Comparison of ENCODE assay signal across 7 cellular contexts in genomic region chr17:48593126-48593829, GRCh38. TPM values are rescaled to one million over a fixed set of nuclear protein-coding genes. Genes with fewer than 3 reads are reported as not detected.
DNase-seq lines count a peak whose midpoint lies in the region; ATAC-seq and TF ChIP-seq lines count a peak whose summit lies in the region.

Gene HOXB5, minus strand, starts transcription at chr17:48593779. Its CDS starts 97 bp downstream, at chr17:48593682.

- H3K4me3 ChIP-seq in HAP-1 (peak within 1 kb of the TSS; percentile 24), Peyer's patch (peak within 1 kb of the TSS; percentile 20 to 50 (median 38)), fibroblast of lung (replicated peaks in 1 of 4; ENCODE audit: control extremely low read depth in 1 of 4, insufficient read depth in 1 of 4, low read depth in 3 of 4, low read length in 4 of 4) (peak within 1 kb of the TSS; percentile 83 to 98 (median 92)), skeletal muscle satellite cell (ENCODE audit: low read length) (peak within 1 kb of the TSS; percentile 70)

- peaks cover 11% of the 10 kb centered on the region for H3K4me1 ChIP-seq in HAP-1
- H3K4me1 ChIP-seq in Peyer's patch: peaks cover 0 to 45% (median 14%) of the 10 kb centered on the region in 4 donors
- peaks cover 2% of the 10 kb centered on the region for H3K4me1 ChIP-seq in fibroblast of lung (ENCODE audit: control insufficient read depth, extremely low read depth, insufficient read depth, low read length)
- H3K4me1 ChIP-seq in skeletal muscle satellite cell (ENCODE audit: control insufficient read depth, insufficient read depth, low read length): peaks cover 15% of the 10 kb centered on the region

- no peak for ATAC-seq in GM21529 (IDR thresholded peaks at IDR 0.05; ENCODE audit: unreplicated experiment)
- ATAC-seq in GM18873 (IDR thresholded peaks at IDR 0.05; ENCODE audit: low FRiP score, unreplicated experiment): no peak

- H4K20me1 ChIP-seq in fibroblast of lung (ENCODE audit: control insufficient read depth, extremely low read depth, insufficient read depth, low read length): no peaks in the 10 kb centered on the region

- in situ Hi-C loops in HAP-1 (cut with MboI; ENCODE audit: low sequenced_read_pairs): loop anchor here (5.0 kb wide), 1 partner anchor 256 kb away; no protein-coding TSS in a partner anchor

- no peak for TF ChIP-seq POLR2A in Peyer's patch (IDR thresholded peaks at IDR 0.05)

- TF ChIP-seq CTCF in Peyer's patch (IDR thresholded peaks at IDR 0.05): no peak
- no peak for TF ChIP-seq CTCF in fibroblast of lung (conservative IDR thresholded peaks at IDR 0.05 in 1 of 2, IDR thresholded peaks at IDR 0.05 in 1 of 2; ENCODE audit: low read depth in 1 of 2, low read length in 2 of 2)

- H3K9me3 ChIP-seq in HAP-1 (no peaks in the 10 kb centered on the region), Peyer's patch (no peaks in the 10 kb centered on the region), fibroblast of lung (ENCODE audit: control insufficient read depth, insufficient read depth, low read depth, low read length) (no peaks in the 10 kb centered on the region), skeletal muscle satellite cell (replicated peaks; ENCODE audit: low read length) (no peaks in the 10 kb centered on the region)

- DNase-seq in HAP-1 (ENCODE audit: low spot score in 2 of 2): peak in 1 of 2 experiments; percentile 50
- DNase-seq in Peyer's patch: peak in 2 of 3 donors; percentile 55 to 57
- peak in 1 of 2 donors; percentile 54 for DNase-seq in fibroblast of lung (ENCODE audit: low read depth in 2 of 2)
- no peak for DNase-seq in NCI-H2171 treated with DMSO at 0.1 percent for 48 hours (lab: John Stamatoyannopoulos, UW)

- H3K4me2 ChIP-seq in fibroblast of lung (ENCODE audit: extremely low read depth, insufficient read depth, low read length) (peak within 1 kb of the TSS; percentile 95), skeletal muscle satellite cell (ENCODE audit: low read length) (peak within 1 kb of the TSS; percentile 97)

- H3K36me3 ChIP-seq in HAP-1 (replicated peaks): no peaks in the 10 kb centered on the region
- peaks cover 0 to 28% (median 0%) of the 10 kb centered on the region in 3 donors for H3K36me3 ChIP-seq in Peyer's patch
- peaks cover 4% of the 10 kb centered on the region for H3K36me3 ChIP-seq in fibroblast of lung (ENCODE audit: control insufficient read depth, insufficient read depth, low read length)
- peaks cover 7% of the 10 kb centered on the region for H3K36me3 ChIP-seq in skeletal muscle satellite cell (ENCODE audit: insufficient read depth, low read length)

- H3K79me2 ChIP-seq in fibroblast of lung (ENCODE audit: control insufficient read depth, insufficient read depth, low read length): peaks cover 97% of the 10 kb centered on the region

- no peak within 1 kb of the TSS for H2AFZ ChIP-seq in fibroblast of lung (ENCODE audit: low read length)

- H3K27ac ChIP-seq in Peyer's patch: peak within 1 kb of the TSS; percentile 34 to 92 (median 65)
- H3K27ac ChIP-seq in fibroblast of lung (ENCODE audit: insufficient read depth, low read length): peak within 1 kb of the TSS; percentile 98

- H3K27me3 ChIP-seq in HAP-1 (ENCODE audit: low read depth) (peaks cover 20% of the 10 kb centered on the region), Peyer's patch (no peaks in the 10 kb centered on the region), fibroblast of lung (ENCODE audit: control insufficient read depth, insufficient read depth, low read length) (no peaks in the 10 kb centered on the region), skeletal muscle satellite cell (ENCODE audit: control insufficient read depth, insufficient read depth, low read length) (no peaks in the 10 kb centered on the region)

- H3K9ac ChIP-seq in fibroblast of lung (ENCODE audit: insufficient read depth, low read length): peak within 1 kb of the TSS; percentile 94
- peak within 1 kb of the TSS; percentile 69 for H3K9ac ChIP-seq in skeletal muscle satellite cell (ENCODE audit: low read depth, low read length)

RNA-seq across cellular contexts. Expression of gene HOXB5, which starts in this region (rescaled TPM):
- total RNA-seq in Peyer's patch: 10 to 100 TPM in 3 of 4 donors, 1 to 10 TPM in 1; 7.7 to 22.5 (median 15.0) TPM
- total RNA-seq in fibroblast of lung: 1.0 and 2.1 TPM in 2 replicates
- 9.4 and 17.2 TPM in 2 replicates for polyA plus RNA-seq in fibroblast of lung
- polyA plus RNA-seq in fibroblast of lung (2012): 24.6 and 41.8 TPM in 2 replicates
- polyA minus RNA-seq in fibroblast of lung (ENCODE audit: low replicate concordance): 3.8 and 5.5 TPM in 2 replicates
- total RNA-seq in skeletal muscle satellite cell (2012; rRNA removed): under 0.01 TPM in 2 replicates

Comparison
In these comparisons a context has a peak if more than half of its experiments do, and no peak if none do; other contexts are left out.
1. H3K4me3 ChIP-seq: peak in every context shown above with its lines; median percentile 92 in fibroblast of lung; 70 in skeletal muscle satellite cell; 38 in Peyer's patch; 24 in HAP-1.